8 cellular contexts compared by ENCODE assay signal in genomic region chr10:11757820-11758463, GRCh38. TPM values are rescaled to one million over a fixed set of nuclear protein-coding genes. Genes with fewer than 3 reads are reported as not detected.
DNase-seq lines count a peak whose midpoint lies in the region; ATAC-seq and TF ChIP-seq lines count a peak whose summit lies in the region.

No MANE protein-coding gene starts in this region.

- no peaks in the 10 kb centered on the region for H3K27me3 ChIP-seq in CD4-positive, alpha-beta T cell (ENCODE audit: control insufficient read depth, insufficient read depth, low read length)
- H3K27me3 ChIP-seq in effector memory CD4-positive, alpha-beta T cell (replicated peaks; ENCODE audit: control insufficient read depth, insufficient read depth, low read length, poor library complexity, severe bottlenecking): no peaks in the 10 kb centered on the region
- H3K27me3 ChIP-seq in mesendoderm (ENCODE audit: insufficient read depth, low read length, poor library complexity): no peaks in the 10 kb centered on the region

- H2BK5ac ChIP-seq in mesendoderm (ENCODE audit: low read length): no peak overlapping the region

- no peak overlapping the region for H2BK15ac ChIP-seq in mesendoderm (replicated peaks; ENCODE audit: low read depth)

- CTCF ChIA-PET in CD4-positive, alpha-beta T cell (lab: Charles Lee): interaction anchor here (0.6 to 4.4 kb wide), 12 partner anchors 8 to 272 kb away, joined by 3 to 30 read pairs (median 4); no protein-coding TSS in a partner anchor
- CTCF ChIA-PET in activated CD4-positive, alpha-beta memory T cell treated with anti-CD3 and anti-CD28 coated beads, Interleukin-2, amount 10 ng/mL, durations not matched to agents 7 days and 5 days (lab: Charles Lee): interaction anchor here (0.6 to 5.6 kb wide), 31 partner anchors 10 to 312 kb away, joined by 3 to 71 read pairs (median 4); no protein-coding TSS in a partner anchor

- no peaks in the 10 kb centered on the region for H3K9me3 ChIP-seq in CD4-positive, alpha-beta T cell (ENCODE audit: control insufficient read depth, low read length)
- H3K9me3 ChIP-seq in effector memory CD4-positive, alpha-beta T cell (ENCODE audit: control insufficient read depth, low read length): no peaks in the 10 kb centered on the region

- H2BK120ac ChIP-seq in mesendoderm (ENCODE audit: low read depth, low read length): no peak overlapping the region

- no peak overlapping the region for H4K5ac ChIP-seq in mesendoderm (ENCODE audit: low read length)

- H3K56ac ChIP-seq in mesendoderm (ENCODE audit: low read length): no peak overlapping the region

- peak; percentile 73 to 89 (median 79) for DNase-seq in CD4-positive, alpha-beta T cell
- DNase-seq in NCI-H526 (lab: John Stamatoyannopoulos, UW) (peak; percentile 46 to 71), mesendoderm (peak; percentile 84)
- peak; percentile 86 for DNase-seq in activated CD4-positive, alpha-beta memory T cell treated with anti-CD3 and anti-CD28 coated beads, Interleukin-2, amount 10 ng/mL, durations not matched to agents 7 days and 5 days
- peak; percentile 50 to 69 (median 53) for DNase-seq in effector memory CD4-positive, alpha-beta T cell
- peak; percentile 56 for DNase-seq in stimulated activated CD8-positive, alpha-beta memory T cell treated with anti-CD3 and anti-CD28 coated beads, Interleukin-12 subunit alpha, Interleukin-12 subunit beta, amount 100 ng/mL, for 4 hours (ENCODE audit: low read depth)

- no peak overlapping the region for H3K4me2 ChIP-seq in mesendoderm (ENCODE audit: low read length)

- no peaks in the 10 kb centered on the region for H3K36me3 ChIP-seq in effector memory CD4-positive, alpha-beta T cell (ENCODE audit: control insufficient read depth, insufficient read depth, low read length)
- no peaks in the 10 kb centered on the region for H3K36me3 ChIP-seq in mesendoderm (ENCODE audit: control insufficient read depth, insufficient read depth, low read length)

- POLR2A ChIA-PET in CD4-positive, alpha-beta T cell (lab: Charles Lee): interaction anchor here (0.9 to 1.5 kb wide), 3 partner anchors 47 to 242 kb away, joined by 3 to 9 read pairs (median 4); no protein-coding TSS in a partner anchor
- POLR2A ChIA-PET in activated CD4-positive, alpha-beta memory T cell treated with anti-CD3 and anti-CD28 coated beads, Interleukin-2, amount 10 ng/mL, durations not matched to agents 7 days and 5 days (lab: Charles Lee): interaction anchor here (1.2 kb wide), 1 partner anchor 243 kb away, joined by 4 read pairs; no protein-coding TSS in a partner anchor

- no peak overlapping the region for H3K18ac ChIP-seq in mesendoderm (ENCODE audit: low read length)

- no peak overlapping the region for H3K9ac ChIP-seq in mesendoderm (ENCODE audit: low read length)

- H3K79me1 ChIP-seq in mesendoderm (ENCODE audit: low read length): no peaks in the 10 kb centered on the region

- H3K4me3 Mint-ChIP-seq in CD4-positive, alpha-beta T cell: no peak overlapping the region
- no peak overlapping the region for H3K4me3 Mint-ChIP-seq in activated CD4-positive, alpha-beta memory T cell treated with anti-CD3 and anti-CD28 coated beads, Interleukin-2, amount 10 ng/mL, durations not matched to agents 7 days and 5 days

- H3K23ac ChIP-seq in mesendoderm (ENCODE audit: low read length): no peak overlapping the region

- ATAC-seq in CD4-positive, alpha-beta T cell (ENCODE audit: poor library complexity): peak; percentile 99
- ATAC-seq in GM19324 (IDR thresholded peaks at IDR 0.05; ENCODE audit: low FRiP score, unreplicated experiment) (peak; percentile 83), HG03378 (IDR thresholded peaks at IDR 0.05; ENCODE audit: unreplicated experiment) (peak; percentile 96)

- H3K27ac Mint-ChIP-seq in CD4-positive, alpha-beta T cell: no peak overlapping the region
- no peak overlapping the region for H3K27ac Mint-ChIP-seq in activated CD4-positive, alpha-beta memory T cell treated with anti-CD3 and anti-CD28 coated beads, Interleukin-2, amount 10 ng/mL, durations not matched to agents 7 days and 5 days

- no peak overlapping the region for H2AK5ac ChIP-seq in mesendoderm (ENCODE audit: low read length)

- no peaks in the 10 kb centered on the region for H3K9me3 Mint-ChIP-seq in CD4-positive, alpha-beta T cell
- H3K9me3 Mint-ChIP-seq in activated CD4-positive, alpha-beta memory T cell treated with anti-CD3 and anti-CD28 coated beads, Interleukin-2, amount 10 ng/mL, durations not matched to agents 7 days and 5 days: no peaks in the 10 kb centered on the region

- H4K8ac ChIP-seq in mesendoderm (ENCODE audit: low read depth, low read length): no peak overlapping the region

- H3K4me1 Mint-ChIP-seq in CD4-positive, alpha-beta T cell (ENCODE audit: low read depth): peaks cover 6% of the 10 kb centered on the region
- no peaks in the 10 kb centered on the region for H3K4me1 Mint-ChIP-seq in activated CD4-positive, alpha-beta memory T cell treated with anti-CD3 and anti-CD28 coated beads, Interleukin-2, amount 10 ng/mL, durations not matched to agents 7 days and 5 days

- no peaks in the 10 kb centered on the region for H3K27me3 Mint-ChIP-seq in CD4-positive, alpha-beta T cell
- H3K27me3 Mint-ChIP-seq in activated CD4-positive, alpha-beta memory T cell treated with anti-CD3 and anti-CD28 coated beads, Interleukin-2, amount 10 ng/mL, durations not matched to agents 7 days and 5 days: peaks cover 10% of the 10 kb centered on the region

- H3K4me1 ChIP-seq in effector memory CD4-positive, alpha-beta T cell (ENCODE audit: control insufficient read depth, insufficient read depth, low read length, poor library complexity, severe bottlenecking): no peaks in the 10 kb centered on the region
- no peaks in the 10 kb centered on the region for H3K4me1 ChIP-seq in mesendoderm (ENCODE audit: control insufficient read depth, low read depth, low read length)

- peak; percentile 92 for TF ChIP-seq CTCF in CD4-positive, alpha-beta T cell (IDR thresholded peaks at IDR 0.05)

- no peak overlapping the region for H3K4me3 ChIP-seq in effector memory CD4-positive, alpha-beta T cell (ENCODE audit: insufficient read depth, low read depth, low read length, poor library complexity, severe bottlenecking)
- H3K4me3 ChIP-seq in mesendoderm (ENCODE audit: low read length): no peak overlapping the region

- WGBS in mesendoderm (ENCODE audit: extremely low coverage, insufficient coverage, low lambda C conversion rate): no CpG with 5 or more reads among the region's 11 CpGs

- no peak overlapping the region for H3K27ac ChIP-seq in CD4-positive, alpha-beta T cell (ENCODE audit: low read depth, low read length)
- no peak overlapping the region for H3K27ac ChIP-seq in effector memory CD4-positive, alpha-beta T cell (ENCODE audit: insufficient read depth, low read length, poor library complexity, severe bottlenecking)
- H3K27ac ChIP-seq in mesendoderm (ENCODE audit: low read depth, low read length): no peak overlapping the region

- no peak overlapping the region for H3K4ac ChIP-seq in mesendoderm (ENCODE audit: low read depth, low read length)

- no peaks in the 10 kb centered on the region for H3K79me2 ChIP-seq in mesendoderm (ENCODE audit: control insufficient read depth, insufficient read depth, low read length)

- intact Hi-C loops in CD4-positive, alpha-beta T cell (cut with DNase I, micrococcal nuclease): loop anchor here (1.0 to 2.0 kb wide), 2 partner anchors 15 to 243 kb away; partner anchors contain the start of gene ECHDC3 (in 1 of the 2)

- H3K36me3 Mint-ChIP-seq in CD4-positive, alpha-beta T cell (ENCODE audit: low read depth): no peaks in the 10 kb centered on the region
- H3K36me3 Mint-ChIP-seq in activated CD4-positive, alpha-beta memory T cell treated with anti-CD3 and anti-CD28 coated beads, Interleukin-2, amount 10 ng/mL, durations not matched to agents 7 days and 5 days (ENCODE audit: low read depth): no peaks in the 10 kb centered on the region

RNA-seq across cellular contexts. Expression of gene ECHDC3, which starts 15.8 kb away (rescaled TPM):
- total RNA-seq in CD4-positive, alpha-beta T cell: 1 to 10 TPM; 1.5 to 1.6 TPM
- total RNA-seq in activated CD4-positive, alpha-beta memory T cell treated with anti-CD3 and anti-CD28 coated beads, Interleukin-2, amount 10 ng/mL, durations not matched to agents 7 days and 5 days: not detected
- polyA plus RNA-seq in mesendoderm (2013, experiment 1 of 2): 7.4 TPM
- polyA plus RNA-seq in mesendoderm (2013, experiment 2 of 2): 6.2 TPM
